18 cellular contexts compared by ENCODE assay signal in the genomic region with DNA sequence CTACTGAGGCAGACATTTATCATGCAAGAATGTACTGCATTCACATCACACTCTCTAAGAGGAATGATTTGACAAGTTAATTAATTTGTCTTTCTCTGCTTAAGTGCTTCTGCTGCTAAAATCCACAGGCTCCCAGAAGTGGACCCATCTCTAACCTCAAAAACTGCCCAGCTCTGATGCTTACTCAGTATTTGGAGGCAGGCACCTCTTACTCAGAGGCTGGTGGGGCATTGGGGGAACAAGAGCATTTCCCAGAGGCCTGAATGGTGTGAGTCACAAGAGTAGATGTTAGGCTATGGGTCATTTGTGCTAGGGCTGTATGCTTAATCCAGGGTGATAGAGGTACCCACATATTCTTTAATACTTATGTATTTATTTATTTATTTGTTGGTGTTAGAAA. TPM values are rescaled to one million over a fixed set of nuclear protein-coding genes. Genes with fewer than 3 reads are reported as not detected.
DNase-seq lines count a peak whose midpoint lies in the region; ATAC-seq and TF ChIP-seq lines count a peak whose summit lies in the region.
"Had no signal": no experiment of that assay in that cellular context is flagged by ENCODE, and none has a peak within 500 bp of the region (broad histone marks: within the 10 kb centered on the region; RNA-seq: fewer than 3 reads in every experiment).

No MANE protein-coding gene starts in this region.

- no peak for ATAC-seq in T-cell (replicated peaks in 1 of 4)
- ATAC-seq in CD8-positive, alpha-beta T cell = no peak

- peaks cover 10 to 19% of the 10 kb centered on the region in 2 donors for H3K27me3 Mint-ChIP-seq in T-cell
- H3K27me3 Mint-ChIP-seq in CD8-positive, alpha-beta T cell (ENCODE audit: low read depth) = peaks cover 9% of the 10 kb centered on the region

- H3K4me1 ChIP-seq in CD8-positive, alpha-beta T cell (ENCODE audit: insufficient read depth, low read length) = no peaks in the 10 kb centered on the region
- H3K4me1 ChIP-seq in BE2C = no peaks in the 10 kb centered on the region

- H3K4me1 Mint-ChIP-seq in T-cell = no peaks in the 10 kb centered on the region
- no peaks in the 10 kb centered on the region for H3K4me1 Mint-ChIP-seq in CD8-positive, alpha-beta T cell (ENCODE audit: low read depth)
- H3K4me1 Mint-ChIP-seq: CD8-positive, alpha-beta memory T cell had no signal

- H3K36me3 Mint-ChIP-seq in T-cell = no peaks in the 10 kb centered on the region
- no peaks in the 10 kb centered on the region for H3K36me3 Mint-ChIP-seq in CD8-positive, alpha-beta T cell
- H3K36me3 Mint-ChIP-seq: CD8-positive, alpha-beta memory T cell had no signal

- intact Hi-C loops in CD8-positive, alpha-beta T cell (cut with DNase I, micrococcal nuclease) = no loop called here

- no peak overlapping the region for H3K4me3 ChIP-seq in CD8-positive, alpha-beta T cell (ENCODE audit: low read depth, low read length)
- H3K4me3 ChIP-seq in BE2C (ENCODE audit: low read depth, low read length) = no peak overlapping the region
- H3K4me3 ChIP-seq: MG63 had no signal

- CTCF ChIA-PET in T-cell (lab: Charles Lee) = no interaction called here
- CTCF ChIA-PET in CD8-positive, alpha-beta T cell (lab: Charles Lee) = no interaction called here

- no peaks in the 10 kb centered on the region for H3K9me3 ChIP-seq in CD8-positive, alpha-beta T cell (ENCODE audit: low read length)
- no peaks in the 10 kb centered on the region for H3K9me3 ChIP-seq in BE2C
- H3K9me3 ChIP-seq: MG63 had no signal

- TF ChIP-seq CTCF in CD8-positive, alpha-beta T cell (IDR thresholded peaks at IDR 0.05) = no peak
- TF ChIP-seq CTCF in BE2C (IDR thresholded peaks at IDR 0.05; ENCODE audit: low read depth, low read length) = no peak

- no peak overlapping the region for H3K4me3 Mint-ChIP-seq in T-cell
- H3K4me3 Mint-ChIP-seq in CD8-positive, alpha-beta T cell = no peak overlapping the region
- H3K4me3 Mint-ChIP-seq: CD8-positive, alpha-beta memory T cell had no signal

- H3K27ac ChIP-seq in CD8-positive, alpha-beta T cell (ENCODE audit: low read depth, low read length) = no peak overlapping the region
- H3K27ac ChIP-seq: HL-60 had no signal

- POLR2A ChIA-PET in T-cell (lab: Charles Lee) = no interaction called here
- POLR2A ChIA-PET in CD8-positive, alpha-beta T cell (lab: Charles Lee) = no interaction called here

- H3K36me3 ChIP-seq in CD8-positive, alpha-beta T cell (ENCODE audit: insufficient read depth, low read length) = no peaks in the 10 kb centered on the region
- no peaks in the 10 kb centered on the region for H3K36me3 ChIP-seq in BE2C
- H3K36me3 ChIP-seq: MG63 had no signal

- H3K27me3 ChIP-seq in CD8-positive, alpha-beta T cell (ENCODE audit: insufficient read depth, low read length) = no peaks in the 10 kb centered on the region
- H3K27me3 ChIP-seq in BE2C = no peaks in the 10 kb centered on the region
- H3K27me3 ChIP-seq: MG63 had no signal

- peak; percentile 49 for DNase-seq in Daoy (ENCODE audit: low read depth)
- peak; percentile 3 for DNase-seq in HT1080 (ENCODE audit: low read depth)
- peak; percentile 16 for DNase-seq in amniotic epithelial cell (ENCODE audit: low read depth)
- DNase-seq in iris pigment epithelial cell (ENCODE audit: low read depth) = peak; percentile 7
- no peak for DNase-seq in T-cell
- no peak for DNase-seq in DMS79 (lab: John Stamatoyannopoulos, UW)
- DNase-seq in CD8-positive, alpha-beta T cell = no peak
- no peak for DNase-seq in BE2C
- DNase-seq: CD8-positive, alpha-beta memory T cell; KBM-7; MG63; NCI-H1105 treated with DMSO at 0.1 percent for 48 hours; NCI-H187; NCI-H446 treated with DMSO at 0.1 percent for 48 hours; NCI-H748 treated with DMSO at 0.1 percent for 48 hours; SHP77 treated with DMSO at 0.1 percent for 48 hours had no signal

- H3K27ac Mint-ChIP-seq in T-cell = no peak overlapping the region
- H3K27ac Mint-ChIP-seq in CD8-positive, alpha-beta T cell = no peak overlapping the region
- H3K27ac Mint-ChIP-seq: CD8-positive, alpha-beta memory T cell had no signal

- peaks cover 0 to 4% (median 0%) of the 10 kb centered on the region in 3 donors for H3K9me3 Mint-ChIP-seq in T-cell
- no peaks in the 10 kb centered on the region for H3K9me3 Mint-ChIP-seq in CD8-positive, alpha-beta T cell
- H3K9me3 Mint-ChIP-seq: CD8-positive, alpha-beta memory T cell had no signal

RNA-seq across cellular contexts. Expression of gene HCN4, which starts 34.4 kb away (rescaled TPM):
- 0.09 TPM in 1 of 2 replicates, not detected in the other for total RNA-seq in Daoy (2014; rRNA removed; shearing (Covaris generic))
- total RNA-seq in HT1080 (2014; rRNA removed; shearing (Covaris generic)) = not detected in 2 replicates
- 0.01 TPM in 1 of 2 replicates, not detected in the other for polyA plus RNA-seq in HT1080 (2015; cell fraction: cytosol; rRNA removed)
- polyA plus RNA-seq in HT1080 (2015; cell fraction: nucleus; rRNA removed) = 0.12 TPM in 1 of 2 replicates, not detected in the other
- total RNA-seq in T-cell = not detected
- not detected for total RNA-seq in CD8-positive, alpha-beta T cell
- polyA plus RNA-seq in BE2C (2012; ENCODE audit: insufficient read depth, insufficient read length, low read depth) = not detected
- polyA plus RNA-seq: BJ; CD8-positive, alpha-beta memory T cell had no signal

RNA-seq across cellular contexts. Expression of gene REC114, which starts 39.8 kb away (rescaled TPM):
- total RNA-seq in Daoy (2014; rRNA removed; shearing (Covaris generic)) = not detected in 2 replicates
- total RNA-seq in HT1080 (2014; rRNA removed; shearing (Covaris generic)) = 0.13 TPM in 1 of 2 replicates, not detected in the other
- polyA plus RNA-seq in HT1080 (2015; cell fraction: cytosol; rRNA removed) = not detected in 2 replicates
- not detected in 2 replicates for polyA plus RNA-seq in HT1080 (2015; cell fraction: nucleus; rRNA removed)
- not detected for total RNA-seq in T-cell
- not detected for total RNA-seq in CD8-positive, alpha-beta T cell
- not detected for polyA plus RNA-seq in BE2C (2012; ENCODE audit: insufficient read depth, insufficient read length, low read depth)
- total RNA-seq: CD8-positive, alpha-beta memory T cell had no signal
- polyA plus RNA-seq: BJ; CD8-positive, alpha-beta memory T cell had no signal

Comparison
In these comparisons a context has a peak if more than half of its experiments do, and no peak if none do; other contexts are left out.
1. DNase-seq: peak in Daoy (single experiment), HT1080 (single experiment), amniotic epithelial cell (single experiment) and iris pigment epithelial cell (single experiment); none in T-cell (0 of 34), DMS79 (single experiment), CD8-positive, alpha-beta T cell (0 of 7) and BE2C (single experiment).